In genomic region chr11:12173111-12173510, GRCh38 we compare ENCODE assay signal across 17 cellular contexts.
DNase-seq lines count a peak whose midpoint lies in the region; ATAC-seq and TF ChIP-seq lines count a peak whose summit lies in the region.
"Had no signal": no experiment of that assay in that cellular context is flagged by ENCODE, and none has a peak within 500 bp of the region (broad histone marks: within the 10 kb centered on the region; RNA-seq: fewer than 3 reads in every experiment).

No MANE protein-coding gene starts in this region.

- peaks cover 67% of the 10 kb centered on the region for H3K79me2 ChIP-seq in PC-3 (ENCODE audit: low read length)

- peak overlapping the region; percentile 24 for H3K27ac Mint-ChIP-seq in activated T-cell treated with anti-CD3 and anti-CD28 coated beads, Interleukin-2, amount 50 U/mL, for 72 hours
- peak overlapping the region; percentile 50 for H3K27ac Mint-ChIP-seq in dendritic cell treated with granulocyte-macrophage colony-stimulating factor and Interleukin-4, amounts not matched to agents 40 ng/mL and 50 ng/mL, for 4 days
- peak overlapping the region; percentile 100 for H3K27ac Mint-ChIP-seq in stimulated activated effector memory CD8-positive, alpha-beta T cell treated with anti-CD3 and anti-CD28 coated beads, Interleukin-12 subunit alpha, Interleukin-12 subunit beta, amount 100 ng/mL, for 72 hours
- H3K27ac Mint-ChIP-seq: H9 had no signal

- H3K9me3 ChIP-seq in PC-3 (ENCODE audit: low read length): no peaks in the 10 kb centered on the region

- peak overlapping the region; percentile 97 for H3K27ac ChIP-seq in PC-3 (ENCODE audit: low read length)

- H3K4me2 ChIP-seq in PC-3 (ENCODE audit: low read length): no peak overlapping the region

- H2AFZ ChIP-seq in PC-3 (ENCODE audit: low read length): no peak overlapping the region

- H3K9me3 Mint-ChIP-seq in activated T-cell treated with anti-CD3 and anti-CD28 coated beads, Interleukin-2, amount 50 U/mL, for 72 hours: peaks cover 0 to 2% of the 10 kb centered on the region in 2 donors
- H3K9me3 Mint-ChIP-seq in dendritic cell treated with granulocyte-macrophage colony-stimulating factor and Interleukin-4, amounts not matched to agents 40 ng/mL and 50 ng/mL, for 4 days: no peaks in the 10 kb centered on the region
- H3K9me3 Mint-ChIP-seq in stimulated activated effector memory CD8-positive, alpha-beta T cell treated with anti-CD3 and anti-CD28 coated beads, Interleukin-12 subunit alpha, Interleukin-12 subunit beta, amount 100 ng/mL, for 72 hours: peaks cover 2% of the 10 kb centered on the region
- H3K9me3 Mint-ChIP-seq: H9 had no signal

- no peak for DNase-seq in activated T-cell treated with anti-CD3 and anti-CD28 coated beads, Interleukin-2, amount 50 U/mL, for 72 hours
- DNase-seq in activated T-cell treated with anti-CD3 and anti-CD28 coated beads, Interleukin-2, amount 50 U/mL, for 1 hour: no peak
- DNase-seq in PC-3 (no peak), DMS153 treated with DMSO at 0.1 percent for 48 hours (lab: John Stamatoyannopoulos, UW; ENCODE audit: unreplicated experiment) (no peak), GM20000 (ENCODE audit: low spot score) (no peak)
- no peak for DNase-seq in stimulated activated effector memory CD8-positive, alpha-beta T cell treated with anti-CD3 and anti-CD28 coated beads, Interleukin-12 subunit alpha, Interleukin-12 subunit beta, amount 100 ng/mL, for 72 hours (ENCODE audit: low spot score in 2 of 2)
- DNase-seq: COR-L47; dermis blood vessel endothelial cell; H9; midbrain; NCI-H2107; occipital lobe; stimulated activated CD4-positive, alpha-beta T cell treated with anti-CD3 and anti-CD28 coated beads, Interleukin-4, amount 100 ng/mL, for 1 hour had no signal

- CTCF ChIA-PET in PC-3 (lab: Charles Lee): no interaction called here

- H3K4me3 Mint-ChIP-seq in activated T-cell treated with anti-CD3 and anti-CD28 coated beads, Interleukin-2, amount 50 U/mL, for 72 hours: peak overlapping the region; percentile 25 to 54
- H3K4me3 Mint-ChIP-seq in dendritic cell treated with granulocyte-macrophage colony-stimulating factor and Interleukin-4, amounts not matched to agents 40 ng/mL and 50 ng/mL, for 4 days: no peak overlapping the region
- peak overlapping the region; percentile 3 for H3K4me3 Mint-ChIP-seq in stimulated activated effector memory CD8-positive, alpha-beta T cell treated with anti-CD3 and anti-CD28 coated beads, Interleukin-12 subunit alpha, Interleukin-12 subunit beta, amount 100 ng/mL, for 72 hours
- H3K4me3 Mint-ChIP-seq: H9 had no signal

- H3K36me3 ChIP-seq in PC-3 (ENCODE audit: low read depth, low read length): peaks cover 10% of the 10 kb centered on the region

- TF ChIP-seq CTCF in PC-3 (conservative IDR thresholded peaks at IDR 0.05; ENCODE audit: low read depth, low read length) (no peak), GM20000 (IDR thresholded peaks at IDR 0.05; ENCODE audit: extremely low read depth, missing control alignments) (no peak)

- no TSS peak for BruUV-seq in PC-3 (replicated peaks; lab: Mats Ljungman, UMichigan)

- peaks cover 76% of the 10 kb centered on the region for H3K4me1 Mint-ChIP-seq in activated T-cell treated with anti-CD3 and anti-CD28 coated beads, Interleukin-2, amount 50 U/mL, for 72 hours (ENCODE audit: low read depth)
- H3K4me1 Mint-ChIP-seq in dendritic cell treated with granulocyte-macrophage colony-stimulating factor and Interleukin-4, amounts not matched to agents 40 ng/mL and 50 ng/mL, for 4 days (ENCODE audit: low read depth): peaks cover 52% of the 10 kb centered on the region
- peaks cover 61% of the 10 kb centered on the region for H3K4me1 Mint-ChIP-seq in stimulated activated effector memory CD8-positive, alpha-beta T cell treated with anti-CD3 and anti-CD28 coated beads, Interleukin-12 subunit alpha, Interleukin-12 subunit beta, amount 100 ng/mL, for 72 hours

- H3K4me1 ChIP-seq in PC-3 (ENCODE audit: insufficient read depth, low read length): peaks cover 66% of the 10 kb centered on the region

- no peaks in the 10 kb centered on the region for H3K9me2 ChIP-seq in PC-3 (replicated peaks; ENCODE audit: low read length)

- no peak overlapping the region for H3K4me3 ChIP-seq in PC-3 (ENCODE audit: low read length)
- H3K4me3 ChIP-seq: GM12878 had no signal

- no peak for ATAC-seq in activated T-cell treated with anti-CD3 and anti-CD28 coated beads, Interleukin-2, amount 50 U/mL, for 72 hours (replicated peaks in 1 of 2)
- no peak for ATAC-seq in PC-3
- ATAC-seq in stimulated activated effector memory CD8-positive, alpha-beta T cell treated with anti-CD3 and anti-CD28 coated beads, Interleukin-12 subunit alpha, Interleukin-12 subunit beta, amount 100 ng/mL, for 72 hours: no peak
- ATAC-seq in GM21723 (IDR thresholded peaks at IDR 0.05; ENCODE audit: unreplicated experiment): no peak
- ATAC-seq: esophagus mucosa, GM12878 had no signal

- H3K27me3 Mint-ChIP-seq in activated T-cell treated with anti-CD3 and anti-CD28 coated beads, Interleukin-2, amount 50 U/mL, for 72 hours (ENCODE audit: low read depth): no peaks in the 10 kb centered on the region
- H3K27me3 Mint-ChIP-seq in dendritic cell treated with granulocyte-macrophage colony-stimulating factor and Interleukin-4, amounts not matched to agents 40 ng/mL and 50 ng/mL, for 4 days: no peaks in the 10 kb centered on the region

- H4K20me1 ChIP-seq in PC-3 (ENCODE audit: low read length): no peaks in the 10 kb centered on the region

- H3K27me3 ChIP-seq in PC-3 (ENCODE audit: low read length): no peaks in the 10 kb centered on the region

- H3F3A ChIP-seq in PC-3 (ENCODE audit: low read length, unreplicated experiment): peaks cover 10% of the 10 kb centered on the region

- intact Hi-C loops in PC-3 (cut with micrococcal nuclease): no loop called here
- intact Hi-C loops in dendritic cell treated with granulocyte-macrophage colony-stimulating factor and Interleukin-4, amounts not matched to agents 40 ng/mL and 50 ng/mL, for 4 days (cut with micrococcal nuclease): no loop called here

- H3K9ac ChIP-seq in PC-3 (ENCODE audit: low read length): 0 out of 2 replicates have a peak overlapping the region, but pooled peaks have one; percentile 71

- peaks cover 12 to 35% of the 10 kb centered on the region in 2 donors for H3K36me3 Mint-ChIP-seq in activated T-cell treated with anti-CD3 and anti-CD28 coated beads, Interleukin-2, amount 50 U/mL, for 72 hours (ENCODE audit: insufficient read depth in 2 of 2)
- H3K36me3 Mint-ChIP-seq in dendritic cell treated with granulocyte-macrophage colony-stimulating factor and Interleukin-4, amounts not matched to agents 40 ng/mL and 50 ng/mL, for 4 days (ENCODE audit: low read depth): peaks cover 15% of the 10 kb centered on the region
- peaks cover 23% of the 10 kb centered on the region for H3K36me3 Mint-ChIP-seq in stimulated activated effector memory CD8-positive, alpha-beta T cell treated with anti-CD3 and anti-CD28 coated beads, Interleukin-12 subunit alpha, Interleukin-12 subunit beta, amount 100 ng/mL, for 72 hours

- POLR2A ChIA-PET in PC-3 (lab: Charles Lee; ENCODE audit: unreplicated experiment): interaction anchor here (1.1 kb wide), 1 partner anchor 10 kb away, joined by 3 read pairs; no protein-coding TSS in a partner anchor

Comparison
In these comparisons a context has a peak if more than half of its experiments do, and no peak if none do; other contexts are left out.
1. H3K27ac Mint-ChIP-seq: peak in every context shown above with its lines; median percentile 100 in stimulated activated effector memory CD8-positive, alpha-beta T cell treated with anti-CD3 and anti-CD28 coated beads, Interleukin-12 subunit alpha, Interleukin-12 subunit beta, amount 100 ng/mL, for 72 hours; 50 in dendritic cell treated with granulocyte-macrophage colony-stimulating factor and Interleukin-4, amounts not matched to agents 40 ng/mL and 50 ng/mL, for 4 days; 24 in activated T-cell treated with anti-CD3 and anti-CD28 coated beads, Interleukin-2, amount 50 U/mL, for 72 hours.